In genomic region chr15:66483131-66483566, GRCh38 we compare ENCODE assay signal across 12 cellular contexts. TPM values are rescaled to one million over a fixed set of nuclear protein-coding genes. Genes with fewer than 3 reads are reported as not detected.
DNase-seq lines count a peak whose midpoint lies in the region; TF ChIP-seq lines count a peak whose summit lies in the region.
"Had no signal": no experiment of that assay in that cellular context is flagged by ENCODE, and none has a peak within 500 bp of the region (broad histone marks: within the 10 kb centered on the region; RNA-seq: fewer than 3 reads in every experiment).

No MANE protein-coding gene starts in this region.

- no TSS peak for BruUV-seq in mammary epithelial cell (replicated peaks; lab: Mats Ljungman, UMichigan)

- H3K9ac ChIP-seq in mammary epithelial cell (ENCODE audit: insufficient read depth, low read length): no peak overlapping the region
- H3K9ac ChIP-seq: BLaER1 treated with 17β-estradiol and CSF1 and Interleukin-3, amounts not matched to agents 10 nM and 100 nM had no signal

- no peaks in the 10 kb centered on the region for H3K27me3 Mint-ChIP-seq in T-helper 2 cell treated with Interferon-gamma antibody and Interleukin-4, amounts not matched to agents 5 μg/mL and 100 μg/mL, for 36 hours (ENCODE audit: low read depth)

- no peak for DNase-seq in T-helper 2 cell treated with Interferon-gamma antibody and Interleukin-4, amounts not matched to agents 5 μg/mL and 100 μg/mL, for 36 hours (ENCODE audit: low spot score)
- DNase-seq in T-helper 2 cell (no peak), NCI-H1092 (lab: John Stamatoyannopoulos, UW) (peak; percentile 17), mammary epithelial cell (peak; percentile 80), skeletal muscle cell (ENCODE audit: low read depth) (peak; percentile 36), pons (ENCODE audit: low spot score) (no peak)
- DNase-seq in activated naive CD4-positive, alpha-beta T cell treated with Interleukin-2 at 50 U/mL for 16 hours: no peak
- DNase-seq in activated CD4-positive, alpha-beta T cell treated with anti-CD3 and anti-CD28 coated beads for 4 hours: no peak
- DNase-seq: activated CD8-positive, alpha-beta memory T cell treated with anti-CD3 and anti-CD28 coated beads, Interleukin-2, amount 50 U/mL, for 48 hours; cortex of kidney; right cardiac atrium had no signal

- intact Hi-C loops in mammary epithelial cell (cut with micrococcal nuclease): loop anchor here (1.0 to 5.0 kb wide), 2 partner anchors 97 to 126 kb away; partner anchors contain the start of genes MAP2K1 and TIPIN

- CTCF ChIA-PET in mammary epithelial cell (lab: Charles Lee; ENCODE audit: low non-redundant PET): no interaction called here

- no peak for TF ChIP-seq CTCF in mammary epithelial cell (conservative IDR thresholded peaks at IDR 0.05 in 1 of 2, IDR thresholded peaks at IDR 0.05 in 1 of 2; ENCODE audit: extremely low read depth in 1 of 2, insufficient read depth in 1 of 2, low read depth in 1 of 2, low read length in 2 of 2)

- peaks cover 33% of the 10 kb centered on the region for H3K4me1 ChIP-seq in mammary epithelial cell (ENCODE audit: insufficient read depth, low read length)

- no peak overlapping the region for H3K4me2 ChIP-seq in mammary epithelial cell (ENCODE audit: insufficient read depth, low read depth, low read length)

- H3K4me1 Mint-ChIP-seq in T-helper 2 cell treated with Interferon-gamma antibody and Interleukin-4, amounts not matched to agents 5 μg/mL and 100 μg/mL, for 36 hours (ENCODE audit: low read depth): peaks cover 4% of the 10 kb centered on the region

- no peak overlapping the region for H3K4me3 Mint-ChIP-seq in T-helper 2 cell treated with Interferon-gamma antibody and Interleukin-4, amounts not matched to agents 5 μg/mL and 100 μg/mL, for 36 hours

- H3K4me3 ChIP-seq in mammary epithelial cell (replicated peaks in 1 of 3; ENCODE audit: insufficient read depth in 1 of 3, low read depth in 2 of 3, low read length in 3 of 3): no peak overlapping the region
- H3K4me3 ChIP-seq in skeletal muscle cell (ENCODE audit: low read depth, low read length): no peak overlapping the region
- H3K4me3 ChIP-seq: BLaER1 treated with 17β-estradiol and CSF1 and Interleukin-3, amounts not matched to agents 10 nM and 100 nM had no signal

- in situ Hi-C loops in mammary epithelial cell (cut with MboI; ENCODE audit: low sequenced_read_pairs in 2 of 2): loop anchor here in 1 of 2 donors (10.0 kb wide), 1 partner anchor 128 kb away; the partner anchor contains the start of gene TIPIN

- H3K27ac Mint-ChIP-seq in T-helper 2 cell treated with Interferon-gamma antibody and Interleukin-4, amounts not matched to agents 5 μg/mL and 100 μg/mL, for 36 hours: peak overlapping the region; percentile 21

- H3K27ac ChIP-seq in mammary epithelial cell (ENCODE audit: insufficient read depth, low read depth, low read length): no peak overlapping the region

- H3K9me3 Mint-ChIP-seq in T-helper 2 cell treated with Interferon-gamma antibody and Interleukin-4, amounts not matched to agents 5 μg/mL and 100 μg/mL, for 36 hours: no peaks in the 10 kb centered on the region

- H3K79me2 ChIP-seq in mammary epithelial cell (ENCODE audit: insufficient read depth, low read length): peaks cover 34% of the 10 kb centered on the region

- H4K20me1 ChIP-seq in mammary epithelial cell (ENCODE audit: insufficient read depth, low read length): peaks cover 4% of the 10 kb centered on the region

- H2AFZ ChIP-seq in mammary epithelial cell (ENCODE audit: low read depth, low read length): no peak overlapping the region

- peaks cover 49% of the 10 kb centered on the region for H3K36me3 Mint-ChIP-seq in T-helper 2 cell treated with Interferon-gamma antibody and Interleukin-4, amounts not matched to agents 5 μg/mL and 100 μg/mL, for 36 hours (ENCODE audit: low read depth)

- peaks cover 24% of the 10 kb centered on the region for H3K36me3 ChIP-seq in mammary epithelial cell (ENCODE audit: insufficient read depth, low read length)

- no peaks in the 10 kb centered on the region for H3K27me3 ChIP-seq in mammary epithelial cell (ENCODE audit: insufficient read depth, low read length)
- H3K27me3 ChIP-seq: BLaER1 treated with 17β-estradiol and CSF1 and Interleukin-3, amounts not matched to agents 10 nM and 100 nM had no signal

- 21% methylated on average over 2 of the region's 3 CpGs for WGBS in mammary epithelial cell (ENCODE audit: low coverage, missing lambda C conversion rate)

- H3K9me3 ChIP-seq in mammary epithelial cell (replicated peaks; ENCODE audit: insufficient read depth, low read length): no peaks in the 10 kb centered on the region

- dilution Hi-C loops in mammary epithelial cell (cut with HindIII; ENCODE audit: low sequenced_read_pairs): no loop called here

RNA-seq across cellular contexts. Expression of gene SNAPC5, which starts 14.4 kb away (rescaled TPM):
- total RNA-seq in mammary epithelial cell: 10 to 100 TPM; 11.2 to 21.3 TPM
- 25.4 TPM for polyA plus RNA-seq in mammary epithelial cell
- polyA minus RNA-seq in mammary epithelial cell: 1.4 TPM

RNA-seq across cellular contexts. Expression of gene RPL4, which starts 21.5 kb away (rescaled TPM):
- 1,000 to 10,000 TPM; 2,956 to 3,547 TPM for total RNA-seq in mammary epithelial cell
- polyA plus RNA-seq in mammary epithelial cell: 4,438 TPM
- polyA minus RNA-seq in mammary epithelial cell: 3,877 TPM

RNA-seq across cellular contexts. Expression of gene ZWILCH, which starts 22.0 kb away (rescaled TPM):
- 10 to 100 TPM in 1 of 2 donors, 1 to 10 TPM in 1; 8.5 to 26.9 TPM for total RNA-seq in mammary epithelial cell
- polyA plus RNA-seq in mammary epithelial cell: 24.3 TPM
- polyA minus RNA-seq in mammary epithelial cell: 22.9 TPM

Comparison
In these comparisons a context has a peak if more than half of its experiments do, and no peak if none do; other contexts are left out.
1. DNase-seq: peak in NCI-H1092 (single experiment), mammary epithelial cell (single experiment) and skeletal muscle cell (single experiment); none in T-helper 2 cell treated with Interferon-gamma antibody and Interleukin-4, amounts not matched to agents 5 μg/mL and 100 μg/mL, for 36 hours (single experiment), T-helper 2 cell (0 of 5), pons (single experiment), activated naive CD4-positive, alpha-beta T cell treated with Interleukin-2 at 50 U/mL for 16 hours (single experiment) and activated CD4-positive, alpha-beta T cell treated with anti-CD3 and anti-CD28 coated beads for 4 hours (0 of 2).